15 cellular contexts compared by ENCODE assay signal in the genomic region with DNA sequence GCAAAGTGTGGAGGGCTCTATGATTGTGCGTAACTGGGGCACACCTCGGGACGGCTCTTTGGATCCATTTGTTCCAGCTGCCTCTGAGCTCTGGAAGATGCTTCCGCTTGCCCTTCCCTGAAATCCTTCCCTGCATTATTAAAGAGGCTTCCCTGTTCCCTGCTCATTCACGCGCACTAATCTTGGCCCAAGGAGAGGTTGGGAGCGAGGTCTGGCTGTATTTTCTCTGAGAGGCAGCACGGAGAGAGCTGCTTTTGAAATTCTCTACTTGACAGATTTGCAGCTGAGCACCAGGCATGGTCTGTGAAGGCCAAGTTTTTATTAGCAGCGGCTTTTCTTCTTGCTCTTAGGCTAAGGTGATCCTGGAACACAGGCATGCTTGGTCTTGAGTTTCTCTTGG.
DNase-seq lines count a peak whose midpoint lies in the region; ATAC-seq and TF ChIP-seq lines count a peak whose summit lies in the region.
"Had no signal": no experiment of that assay in that cellular context is flagged by ENCODE, and none has a peak within 500 bp of the region (broad histone marks: within the 10 kb centered on the region; RNA-seq: fewer than 3 reads in every experiment).

No MANE protein-coding gene starts in this region.

- H3K27me3 ChIP-seq in mesendoderm (ENCODE audit: insufficient read depth, low read length, poor library complexity) (no peaks in the 10 kb centered on the region), sigmoid colon (no peaks in the 10 kb centered on the region)

- H3K4me3 ChIP-seq in mesendoderm (ENCODE audit: low read length): no peak overlapping the region
- no peak overlapping the region for H3K4me3 ChIP-seq in sigmoid colon

- intact Hi-C loops in sigmoid colon (cut with DNase I): loop anchor here (10.0 kb wide), 1 partner anchor 219 kb away; no protein-coding TSS in a partner anchor

- H2BK120ac ChIP-seq in mesendoderm (ENCODE audit: low read depth, low read length): no peak overlapping the region

- TF ChIP-seq POLR2A in sigmoid colon (IDR thresholded peaks at IDR 0.05): no peak

- H3K18ac ChIP-seq in mesendoderm (ENCODE audit: low read length): peak overlapping the region; percentile 7

- H2BK15ac ChIP-seq in mesendoderm (replicated peaks; ENCODE audit: low read depth): no peak overlapping the region

- no peak overlapping the region for H3K4me2 ChIP-seq in mesendoderm (ENCODE audit: low read length)

- no peaks in the 10 kb centered on the region for H3K4me1 ChIP-seq in mesendoderm (ENCODE audit: control insufficient read depth, low read depth, low read length)
- H3K4me1 ChIP-seq in sigmoid colon: peaks cover 0 to 13% (median 10%) of the 10 kb centered on the region in 4 donors

- H4K8ac ChIP-seq in mesendoderm (ENCODE audit: low read depth, low read length): no peak overlapping the region

- H3K27ac ChIP-seq in caudate nucleus (ENCODE audit: low read depth, low read length) (peak overlapping the region; percentile 67), mesendoderm (ENCODE audit: low read depth, low read length) (no peak overlapping the region), sigmoid colon (peak overlapping the region in 3 of 4 donors; percentile 29 to 56 (median 55))

- WGBS in mesendoderm (ENCODE audit: extremely low coverage, insufficient coverage, low lambda C conversion rate): no CpG with 5 or more reads among the region's 9 CpGs
- 80 to 82% methylated on average over 9 of the region's 9 CpGs for WGBS in sigmoid colon, 2 donors

- H3K56ac ChIP-seq in mesendoderm (ENCODE audit: low read length): no peak overlapping the region

- no peak overlapping the region for H2AK5ac ChIP-seq in mesendoderm (ENCODE audit: low read length)

- H2BK5ac ChIP-seq in mesendoderm (ENCODE audit: low read length): no peak overlapping the region

- TF ChIP-seq CTCF in sigmoid colon (IDR thresholded peaks at IDR 0.05): no peak

- no peak overlapping the region for H3K23ac ChIP-seq in mesendoderm (ENCODE audit: low read length)

- no peaks in the 10 kb centered on the region for H3K36me3 ChIP-seq in mesendoderm (ENCODE audit: control insufficient read depth, insufficient read depth, low read length)
- no peaks in the 10 kb centered on the region for H3K36me3 ChIP-seq in sigmoid colon

- H3K79me2 ChIP-seq in mesendoderm (ENCODE audit: control insufficient read depth, insufficient read depth, low read length): no peaks in the 10 kb centered on the region

- H4K5ac ChIP-seq in mesendoderm (ENCODE audit: low read length): no peak overlapping the region

- H3K9me3 ChIP-seq in sigmoid colon: no peaks in the 10 kb centered on the region

- DNase-seq in DMS79 treated with DMSO at 0.1 percent for 48 hours (lab: John Stamatoyannopoulos, UW): peak; percentile 64
- peak in 22 of 61 donors; percentile 4 to 63 (median 24) for DNase-seq in caudate nucleus (lab: John Stamatoyannopoulos, UW)
- DNase-seq in mesendoderm: no peak
- DNase-seq in sigmoid colon: peak; percentile 74
- no peak for DNase-seq in kidney tubule cell (ENCODE audit: low spot score)
- DNase-seq in activated CD8-positive, alpha-beta memory T cell treated with anti-CD3 and anti-CD28 coated beads, Interleukin-2, amount 50 U/mL, for 48 hours: no peak
- DNase-seq: CD4-positive, CD25-positive, alpha-beta regulatory T cell; IMR-90; Kasumi-1; NCI-H146; NCI-H2081 treated with DMSO at 0.1 percent for 48 hours; NCI-H345; NCI-H69; PC-3 had no signal

- H3K79me1 ChIP-seq in mesendoderm (ENCODE audit: low read length): no peaks in the 10 kb centered on the region

- H3K4ac ChIP-seq in mesendoderm (ENCODE audit: low read depth, low read length): no peak overlapping the region

- TF ChIP-seq EP300 in sigmoid colon (IDR thresholded peaks at IDR 0.05): no peak

- H3K9ac ChIP-seq in mesendoderm (ENCODE audit: low read length): no peak overlapping the region

- no peak for ATAC-seq in GM21528 (IDR thresholded peaks at IDR 0.05; ENCODE audit: low FRiP score, unreplicated experiment)
- ATAC-seq: PC-3 had no signal

Comparison
In these comparisons a context has a peak if more than half of its experiments do, and no peak if none do; other contexts are left out.
1. DNase-seq: peak in DMS79 treated with DMSO at 0.1 percent for 48 hours (single experiment) and sigmoid colon (single experiment); none in mesendoderm (single experiment), kidney tubule cell (single experiment) and activated CD8-positive, alpha-beta memory T cell treated with anti-CD3 and anti-CD28 coated beads, Interleukin-2, amount 50 U/mL, for 48 hours (single experiment).